In genomic region chr14:99231850-99232401, GRCh38 we compare ENCODE assay signal across 9 cellular contexts. TPM values are rescaled to one million over a fixed set of nuclear protein-coding genes. Genes with fewer than 3 reads are reported as not detected.
DNase-seq lines count a peak whose midpoint lies in the region; ATAC-seq, FAIRE-seq and TF ChIP-seq lines count a peak whose summit lies in the region.
"Had no signal": no experiment of that assay in that cellular context is flagged by ENCODE, and none has a peak within 500 bp of the region (broad histone marks: within the 10 kb centered on the region; RNA-seq: fewer than 3 reads in every experiment).

No MANE protein-coding gene starts in this region.

- intact Hi-C loops in spleen (cut with DNase I; ENCODE audit: low total_unique reads) = no loop called here
- intact Hi-C loops in kidney (cut with DNase I) = no loop called here

- no peak for ATAC-seq in HG02571 (IDR thresholded peaks at IDR 0.05; ENCODE audit: unreplicated experiment)

- H3K36me3 ChIP-seq in iPS DF 6.9 (ENCODE audit: control insufficient read depth, insufficient read depth, low read length) (no peaks in the 10 kb centered on the region), spleen (no peaks in the 10 kb centered on the region), kidney (ENCODE audit: control insufficient read depth in 1 of 2, insufficient read depth in 2 of 2, low read length in 2 of 2) (no peaks in the 10 kb centered on the region)

- H3K9me3 Mint-ChIP-seq in activated T-cell treated with anti-CD3 and anti-CD28 coated beads, Interleukin-2, amount 50 U/mL, for 24 hours = no peaks in the 10 kb centered on the region

- no CpG with 5 or more reads among the region's 15 CpGs for WGBS in iPS DF 6.9 (ENCODE audit: insufficient coverage, insufficient read length)
- WGBS in spleen, 5 donors = 20 to 33% (median 28%) methylated on average over 11 to 15 of the region's 15 CpGs

- H3K9ac ChIP-seq in kidney (ENCODE audit: low read length in 2 of 2) = no peak overlapping the region

- H3K27ac Mint-ChIP-seq in activated T-cell treated with anti-CD3 and anti-CD28 coated beads, Interleukin-2, amount 50 U/mL, for 24 hours = peak overlapping the region; percentile 97

- H3K27ac ChIP-seq in iPS DF 6.9 (ENCODE audit: low read length) (no peak overlapping the region), spleen (peak overlapping the region in 5 of 8 donors; percentile 48 to 86 (median 66)), kidney (ENCODE audit: low read depth in 2 of 2, low read length in 2 of 2) (peak overlapping the region in 1 of 2 donors; percentile 32)

- no peak for TF ChIP-seq CTCF in spleen (IDR thresholded peaks at IDR 0.05 in 8 of 11, conservative IDR thresholded peaks at IDR 0.05 in 3 of 11)
- no peak for TF ChIP-seq CTCF in kidney (IDR thresholded peaks at IDR 0.05; ENCODE audit: borderline replicate concordance, extremely low read depth, insufficient read depth)

- no peaks in the 10 kb centered on the region for H3K9me3 ChIP-seq in iPS DF 6.9 (ENCODE audit: control insufficient read depth, insufficient read depth, low read length)
- peaks cover 0 to 37% (median 17%) of the 10 kb centered on the region in 8 donors for H3K9me3 ChIP-seq in spleen
- peaks cover 0 to 6% of the 10 kb centered on the region in 2 donors for H3K9me3 ChIP-seq in kidney (ENCODE audit: control insufficient read depth in 1 of 2, low read length in 2 of 2)

- DNase-seq in HTR-8/SVneo (ENCODE audit: insufficient read length, low spot score) (peak; percentile 23), iPS DF 6.9 (ENCODE audit: low read depth, low spot score) (no peak), spleen (peak; percentile 70), NCI-H1436 treated with DMSO at 0.1 percent for 48 hours (lab: John Stamatoyannopoulos, UW) (no peak), kidney (no peak)
- no peak for DNase-seq in activated T-cell treated with anti-CD3 and anti-CD28 coated beads, Interleukin-2, amount 50 U/mL, for 24 hours
- DNase-seq: NCI-H1092 had no signal

- peaks cover 75% of the 10 kb centered on the region for H3K36me3 Mint-ChIP-seq in activated T-cell treated with anti-CD3 and anti-CD28 coated beads, Interleukin-2, amount 50 U/mL, for 24 hours (ENCODE audit: low read depth)

- H3K27me3 ChIP-seq in iPS DF 6.9 (ENCODE audit: control insufficient read depth, insufficient read depth, low read length) = no peaks in the 10 kb centered on the region
- peaks cover 0 to 84% (median 15%) of the 10 kb centered on the region in 7 donors for H3K27me3 ChIP-seq in spleen (replicated peaks in 1 of 7)

- H3K4me3 ChIP-seq in iPS DF 6.9 (ENCODE audit: low read length) (peak overlapping the region; percentile 11; the same call in 1 of the 2 replicates), spleen (peak overlapping the region in 1 of 8 donors; percentile 33), kidney (ENCODE audit: low read length in 2 of 2) (no peak overlapping the region)

- peak overlapping the region; percentile 82 for H3K4me3 Mint-ChIP-seq in activated T-cell treated with anti-CD3 and anti-CD28 coated beads, Interleukin-2, amount 50 U/mL, for 24 hours

- FAIRE-seq in HTR-8/SVneo (lab: Jason Lieb, UNC) (no peak), kidney (lab: Jason Lieb, UNC) (no peak)

- TF ChIP-seq POLR2A in spleen (IDR thresholded peaks at IDR 0.05) = no peak

- H3K4me1 ChIP-seq in iPS DF 6.9 (ENCODE audit: control insufficient read depth, insufficient read depth, low read length) (peaks cover 5% of the 10 kb centered on the region), spleen (peaks cover 0 to 100% (median 29%) of the 10 kb centered on the region in 6 donors), kidney (ENCODE audit: control insufficient read depth in 1 of 2, insufficient read depth in 1 of 2, low read depth in 1 of 2, low read length in 2 of 2) (no peaks in the 10 kb centered on the region)

- H3K4me1 Mint-ChIP-seq in activated T-cell treated with anti-CD3 and anti-CD28 coated beads, Interleukin-2, amount 50 U/mL, for 24 hours (ENCODE audit: low read depth) = peaks cover 97% of the 10 kb centered on the region

- H3K27me3 Mint-ChIP-seq in activated T-cell treated with anti-CD3 and anti-CD28 coated beads, Interleukin-2, amount 50 U/mL, for 24 hours = no peaks in the 10 kb centered on the region

RNA-seq across cellular contexts. Expression of gene BCL11B, which starts 40.1 kb away (rescaled TPM):
- total RNA-seq in spleen (10 to 100 TPM in 6 of 7 donors, 1 to 10 TPM in 1; 7.9 to 21.1 (median 13.1) TPM), kidney (3.3 TPM)
- polyA plus RNA-seq in spleen (1 to 10 TPM in 2 of 3 donors, under 1 TPM in 1; 0.74 to 1.5 (median 1.4) TPM), kidney (ENCODE audit: insufficient read depth, low read depth, low replicate concordance) (0.13 TPM)
- polyA plus RNA-seq: fibroblast of lung had no signal

Comparison
In these comparisons a context has a peak if more than half of its experiments do, and no peak if none do; other contexts are left out.
1. DNase-seq: peak in HTR-8/SVneo (single experiment) and spleen (single experiment); none in activated T-cell treated with anti-CD3 and anti-CD28 coated beads, Interleukin-2, amount 50 U/mL, for 24 hours (single experiment), iPS DF 6.9 (single experiment), NCI-H1436 treated with DMSO at 0.1 percent for 48 hours (single experiment) and kidney (single experiment).